In genomic region chr9:95920024-95920423, GRCh38 we compare ENCODE assay signal across 16 cellular contexts.
"Had no signal": no experiment of that assay in that cellular context is flagged by ENCODE, and none has a peak within 500 bp of the region (broad histone marks: within the 10 kb centered on the region; RNA-seq: fewer than 3 reads in every experiment).

No MANE protein-coding gene starts in this region.

- H3K27me3 ChIP-seq: gastroesophageal sphincter, tibial nerve had no signal

- H3K27me3 Mint-ChIP-seq: activated CD4-positive, alpha-beta memory T cell treated with anti-CD3 and anti-CD28 coated beads, Interleukin-2, amount 10 ng/mL, durations not matched to agents 7 days and 5 days; activated CD4-positive, alpha-beta T cell treated with anti-CD3 and anti-CD28 coated beads for 36 hours; brain; effector memory CD8-positive, alpha-beta T cell had no signal

- H3K9me3 Mint-ChIP-seq: activated CD4-positive, alpha-beta memory T cell treated with anti-CD3 and anti-CD28 coated beads, Interleukin-2, amount 10 ng/mL, durations not matched to agents 7 days and 5 days; activated naive CD4-positive, alpha-beta T cell treated with anti-CD3 and anti-CD28 coated beads for 36 hours; brain; effector memory CD8-positive, alpha-beta T cell had no signal

- DNase-seq: activated CD4-positive, alpha-beta memory T cell treated with anti-CD3 and anti-CD28 coated beads, Interleukin-2, amount 10 ng/mL, durations not matched to agents 7 days and 5 days; activated CD4-positive, alpha-beta T cell treated with anti-CD3 and anti-CD28 coated beads for 36 hours; activated CD8-positive, alpha-beta memory T cell treated with anti-CD3 and anti-CD28 coated beads, Interleukin-2, amount 50 U/mL, for 48 hours; activated naive CD4-positive, alpha-beta T cell treated with anti-CD3 and anti-CD28 coated beads for 36 hours; amniotic stem cell; effector memory CD8-positive, alpha-beta T cell; islet precursor cell; mesendoderm; retina; T-helper 9 cell had no signal

- H3K27ac Mint-ChIP-seq: activated CD4-positive, alpha-beta memory T cell treated with anti-CD3 and anti-CD28 coated beads, Interleukin-2, amount 10 ng/mL, durations not matched to agents 7 days and 5 days; activated CD4-positive, alpha-beta T cell treated with anti-CD3 and anti-CD28 coated beads for 36 hours; activated naive CD4-positive, alpha-beta T cell treated with anti-CD3 and anti-CD28 coated beads for 36 hours; effector memory CD8-positive, alpha-beta T cell had no signal

- H3K9me3 ChIP-seq: gastroesophageal sphincter, tibial nerve had no signal

- H3K4me1 ChIP-seq: gastroesophageal sphincter, parathyroid adenoma, tibial nerve had no signal

- H3K4me1 Mint-ChIP-seq: activated CD4-positive, alpha-beta memory T cell treated with anti-CD3 and anti-CD28 coated beads, Interleukin-2, amount 10 ng/mL, durations not matched to agents 7 days and 5 days; activated CD4-positive, alpha-beta T cell treated with anti-CD3 and anti-CD28 coated beads for 36 hours; brain had no signal

- H3K4me3 ChIP-seq: gastroesophageal sphincter, skin epidermis, tibial nerve had no signal

- H3K4me3 Mint-ChIP-seq: activated CD4-positive, alpha-beta memory T cell treated with anti-CD3 and anti-CD28 coated beads, Interleukin-2, amount 10 ng/mL, durations not matched to agents 7 days and 5 days; activated CD4-positive, alpha-beta T cell treated with anti-CD3 and anti-CD28 coated beads for 36 hours; activated naive CD4-positive, alpha-beta T cell treated with anti-CD3 and anti-CD28 coated beads for 36 hours; effector memory CD8-positive, alpha-beta T cell had no signal

- ATAC-seq: activated CD4-positive, alpha-beta T cell treated with anti-CD3 and anti-CD28 coated beads for 36 hours; effector memory CD8-positive, alpha-beta T cell; gastroesophageal sphincter; left lobe of liver had no signal
